9 cellular contexts compared by ENCODE assay signal in genomic region chr17:59165933-59166342, GRCh38. TPM values are rescaled to one million over a fixed set of nuclear protein-coding genes. Genes with fewer than 3 reads are reported as not detected.
DNase-seq lines count a peak whose midpoint lies in the region; ATAC-seq, FAIRE-seq and TF ChIP-seq lines count a peak whose summit lies in the region.
"Had no signal": no experiment of that assay in that cellular context is flagged by ENCODE, and none has a peak within 500 bp of the region (broad histone marks: within the 10 kb centered on the region; RNA-seq: fewer than 3 reads in every experiment).

No MANE protein-coding gene starts in this region.

- peak; percentile 59 to 67 for TF ChIP-seq CTCF in endothelial cell of umbilical vein (IDR thresholded peaks at IDR 0.05; ENCODE audit: extremely low read depth in 1 of 2, insufficient read depth in 1 of 2, low read depth in 1 of 2, low read length in 2 of 2)
- TF ChIP-seq CTCF in neural crest cell (conservative IDR thresholded peaks at IDR 0.05) = peak; percentile 63

- H2AFZ ChIP-seq in endothelial cell of umbilical vein (ENCODE audit: low read depth, low read length) = no peak overlapping the region

- H3K4me1 Mint-ChIP-seq in neural crest cell = peaks cover 33% of the 10 kb centered on the region

- H3K9ac ChIP-seq in endothelial cell of umbilical vein (replicated peaks; ENCODE audit: extremely low read depth, insufficient read depth, low read length) = no peak overlapping the region

- peak overlapping the region; percentile 75 for H3K4me3 Mint-ChIP-seq in neural crest cell

- no peaks in the 10 kb centered on the region for H3K36me3 ChIP-seq in endothelial cell of umbilical vein (ENCODE audit: control insufficient read depth in 2 of 2, extremely low read depth in 1 of 2, insufficient read depth in 2 of 2, low read length in 2 of 2)

- DNase-seq in C1 segment of cervical spinal cord (lab: John Stamatoyannopoulos, UW) (peak in 12 of 14 donors; percentile 5 to 64 (median 39)), NCI-H1694 treated with DMSO at 0.1 percent for 48 hours (lab: John Stamatoyannopoulos, UW) (peak; percentile 53), endothelial cell of umbilical vein (ENCODE audit: low read depth, low spot score) (peak; percentile 80), neural crest cell (ENCODE audit: low read depth, low spot score) (peak; percentile 63), 8988T (no peak)
- peak; percentile 16 to 22 for DNase-seq in activated CD4-positive, alpha-beta T cell treated with anti-CD3 and anti-CD28 coated beads, Interleukin-2, amount 50 U/mL, for 4 hours

- no peak for TF ChIP-seq POLR2A in endothelial cell of umbilical vein (IDR thresholded peaks at IDR 0.05; ENCODE audit: low read depth, low read length)

- no TSS peak for BruUV-seq in endothelial cell of umbilical vein (replicated peaks; lab: Mats Ljungman, UMichigan)

- no peaks in the 10 kb centered on the region for H3K27me3 Mint-ChIP-seq in neural crest cell (ENCODE audit: low read depth)

- dilution Hi-C loops in endothelial cell of umbilical vein (cut with MboI; ENCODE audit: extremely low pct_ligation_motif_present, low sequenced_read_pairs) = no loop called here

- peak overlapping the region; percentile 98 for H3K27ac Mint-ChIP-seq in neural crest cell (ENCODE audit: unreplicated experiment)

- ATAC-seq in GM19463 (IDR thresholded peaks at IDR 0.05; ENCODE audit: unreplicated experiment) = peak; percentile 67
- no peak for ATAC-seq in HG03025 (IDR thresholded peaks at IDR 0.05; ENCODE audit: low FRiP score, unreplicated experiment)

- no peaks in the 10 kb centered on the region for H4K20me1 ChIP-seq in endothelial cell of umbilical vein (replicated peaks; ENCODE audit: control insufficient read depth, extremely low read depth, insufficient read depth, low read length)

- intact Hi-C loops in endothelial cell of umbilical vein (cut with micrococcal nuclease) = no loop called here

- peaks cover 9% of the 10 kb centered on the region for H3K4me1 ChIP-seq in endothelial cell of umbilical vein (ENCODE audit: control insufficient read depth, extremely low read depth, insufficient read depth, low read length)

- H3K4me2 ChIP-seq in endothelial cell of umbilical vein (ENCODE audit: insufficient read depth, low read length) = no peak overlapping the region

- H3K4me3 ChIP-seq in endothelial cell of umbilical vein (replicated peaks in 1 of 3; ENCODE audit: insufficient read depth in 1 of 3, low read depth in 1 of 3, low read length in 3 of 3) = no peak overlapping the region
- H3K4me3 ChIP-seq: SJSA1 had no signal

- peaks cover 3% of the 10 kb centered on the region for H3K36me3 Mint-ChIP-seq in neural crest cell (ENCODE audit: low read depth)

- H3K9me1 ChIP-seq in endothelial cell of umbilical vein (replicated peaks; ENCODE audit: control insufficient read depth, extremely low read depth, insufficient read depth, low read length) = no peaks in the 10 kb centered on the region

- POLR2A ChIA-PET in endothelial cell of umbilical vein (lab: Charles Lee) = no interaction called here

- no peaks in the 10 kb centered on the region for H3K9me3 Mint-ChIP-seq in neural crest cell

- H3K79me2 ChIP-seq in endothelial cell of umbilical vein (ENCODE audit: control insufficient read depth, insufficient read depth, low read length) = peaks cover 85% of the 10 kb centered on the region

- CTCF ChIA-PET in endothelial cell of umbilical vein (lab: Charles Lee) = interaction anchor here (0.5 to 1.6 kb wide), 7 partner anchors 11 to 145 kb away, joined by 3 to 6 read pairs (median 3); partner anchors contain the start of genes PRR11 and SKA2

- no peaks in the 10 kb centered on the region for H3K9me3 ChIP-seq in endothelial cell of umbilical vein (replicated peaks; ENCODE audit: control insufficient read depth, insufficient read depth, low read length)
- H3K9me3 ChIP-seq: SJSA1 had no signal

- H3K27ac ChIP-seq in endothelial cell of umbilical vein (ENCODE audit: insufficient read depth, low read depth, low read length) = no peak overlapping the region
- H3K27ac ChIP-seq: SJSA1 had no signal

- peak; percentile 71 for FAIRE-seq in endothelial cell of umbilical vein (lab: Jason Lieb, UNC)

- no peaks in the 10 kb centered on the region for H3K27me3 ChIP-seq in endothelial cell of umbilical vein (ENCODE audit: control insufficient read depth in 2 of 2, insufficient read depth in 2 of 2, low read length in 2 of 2)
- H3K27me3 ChIP-seq: SJSA1 had no signal

TF ChIP-seq in endothelial cell of umbilical vein, 7 proteins besides CTCF, POLR2A, EP300 and RAD21:
- TF ChIP-seq EZH2 (IDR thresholded peaks at IDR 0.05; ENCODE audit: borderline replicate concordance, low read depth, low read length, severe bottlenecking) = no peak
- TF ChIP-seq JUN (IDR thresholded peaks at IDR 0.05; ENCODE audit: borderline replicate concordance, insufficient read depth, insufficient read length, low read depth) = no peak
- TF ChIP-seq GATA2 (IDR thresholded peaks at IDR 0.05; ENCODE audit: insufficient read depth, insufficient read length, low read depth, low read length) = peak; percentile 59
- TF ChIP-seq FOS (IDR thresholded peaks at IDR 0.05; ENCODE audit: borderline replicate concordance, insufficient read depth, low read length) = no peak
- TF ChIP-seq MYC (IDR thresholded peaks at IDR 0.05; ENCODE audit: low read depth, low read length) = no peak
- no peak for TF ChIP-seq POLR2AphosphoS5 (IDR thresholded peaks at IDR 0.05; ENCODE audit: insufficient read depth, low read depth, low read length)
- TF ChIP-seq, protein P1, sequence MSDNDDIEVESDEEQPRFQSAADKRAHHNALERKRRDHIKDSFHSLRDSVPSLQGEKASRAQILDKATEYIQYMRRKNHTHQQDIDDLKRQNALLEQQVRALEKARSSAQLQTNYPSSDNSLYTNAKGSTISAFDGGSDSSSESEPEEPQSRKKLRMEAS (IDR thresholded peaks at IDR 0.05; ENCODE audit: insufficient read depth, insufficient read length) = no peak

RNA-seq across cellular contexts. Expression of gene PRR11, which starts 10.4 kb away (rescaled TPM):
- 82.1 and 86.3 TPM in 2 replicates for total RNA-seq in endothelial cell of umbilical vein
- 22.5 and 28.8 TPM in 2 replicates for polyA plus RNA-seq in endothelial cell of umbilical vein
- polyA plus RNA-seq in endothelial cell of umbilical vein (2011; cell fraction: cytosol; rRNA removed) = 44.9 and 53.9 TPM in 2 replicates
- polyA plus RNA-seq in endothelial cell of umbilical vein (2011; cell fraction: nucleus; rRNA removed) = 10.2 and 15.6 TPM in 2 replicates
- polyA plus RNA-seq in endothelial cell of umbilical vein (2012) = 39.9 and 60.0 TPM in 2 replicates
- polyA minus RNA-seq in endothelial cell of umbilical vein = 31.7 and 32.8 TPM in 2 replicates
- polyA minus RNA-seq in endothelial cell of umbilical vein (2011; cell fraction: cytosol; rRNA and poly(A)+ RNA removed) = 37.8 TPM
- 10.6 and 17.0 TPM in 2 replicates for polyA minus RNA-seq in endothelial cell of umbilical vein (2011; cell fraction: nucleus; rRNA and poly(A)+ RNA removed)
- total RNA-seq in neural crest cell = 77.2 and 78.8 TPM in 2 replicates

RNA-seq across cellular contexts. Expression of gene SKA2, which starts 11.0 kb away (rescaled TPM):
- 78.1 and 79.6 TPM in 2 replicates for total RNA-seq in endothelial cell of umbilical vein
- polyA plus RNA-seq in endothelial cell of umbilical vein = 12.2 and 12.9 TPM in 2 replicates
- 27.1 and 33.0 TPM in 2 replicates for polyA plus RNA-seq in endothelial cell of umbilical vein (2011; cell fraction: cytosol; rRNA removed)
- polyA plus RNA-seq in endothelial cell of umbilical vein (2011; cell fraction: nucleus; rRNA removed) = 6.1 and 7.9 TPM in 2 replicates
- polyA plus RNA-seq in endothelial cell of umbilical vein (2012) = 72.1 and 125 TPM in 2 replicates
- polyA minus RNA-seq in endothelial cell of umbilical vein = 15.2 and 18.4 TPM in 2 replicates
- 22.7 TPM for polyA minus RNA-seq in endothelial cell of umbilical vein (2011; cell fraction: cytosol; rRNA and poly(A)+ RNA removed)
- 12.1 and 16.6 TPM in 2 replicates for polyA minus RNA-seq in endothelial cell of umbilical vein (2011; cell fraction: nucleus; rRNA and poly(A)+ RNA removed)
- total RNA-seq in neural crest cell = 119 and 128 TPM in 2 replicates

RNA-seq across cellular contexts. Expression of gene SMG8, which starts 43.9 kb away (rescaled TPM):
- total RNA-seq in endothelial cell of umbilical vein = 17.1 and 18.8 TPM in 2 replicates
- polyA plus RNA-seq in endothelial cell of umbilical vein = 9.5 and 11.0 TPM in 2 replicates
- 8.8 and 10.6 TPM in 2 replicates for polyA plus RNA-seq in endothelial cell of umbilical vein (2011; cell fraction: cytosol; rRNA removed)
- 9.5 and 10.6 TPM in 2 replicates for polyA plus RNA-seq in endothelial cell of umbilical vein (2011; cell fraction: nucleus; rRNA removed)
- 16.6 and 18.1 TPM in 2 replicates for polyA plus RNA-seq in endothelial cell of umbilical vein (2012)
- polyA minus RNA-seq in endothelial cell of umbilical vein = 19.9 and 23.9 TPM in 2 replicates
- 9.9 TPM for polyA minus RNA-seq in endothelial cell of umbilical vein (2011; cell fraction: cytosol; rRNA and poly(A)+ RNA removed)
- polyA minus RNA-seq in endothelial cell of umbilical vein (2011; cell fraction: nucleus; rRNA and poly(A)+ RNA removed) = 11.8 and 14.1 TPM in 2 replicates
- 21.2 and 22.9 TPM in 2 replicates for total RNA-seq in neural crest cell

RNA-seq across cellular contexts. Expression of gene GDPD1, which starts 54.4 kb away (rescaled TPM):
- total RNA-seq in endothelial cell of umbilical vein = 4.3 and 4.9 TPM in 2 replicates
- 1.7 and 2.5 TPM in 2 replicates for polyA plus RNA-seq in endothelial cell of umbilical vein
- polyA plus RNA-seq in endothelial cell of umbilical vein (2011; cell fraction: cytosol; rRNA removed) = 1.6 and 2.2 TPM in 2 replicates
- 5.2 and 5.7 TPM in 2 replicates for polyA plus RNA-seq in endothelial cell of umbilical vein (2011; cell fraction: nucleus; rRNA removed)
- 6.3 and 6.8 TPM in 2 replicates for polyA plus RNA-seq in endothelial cell of umbilical vein (2012)
- polyA minus RNA-seq in endothelial cell of umbilical vein = 5.4 and 5.8 TPM in 2 replicates
- polyA minus RNA-seq in endothelial cell of umbilical vein (2011; cell fraction: cytosol; rRNA and poly(A)+ RNA removed) = 1.9 TPM
- polyA minus RNA-seq in endothelial cell of umbilical vein (2011; cell fraction: nucleus; rRNA and poly(A)+ RNA removed) = 5.5 and 8.1 TPM in 2 replicates
- 10.7 and 13.4 TPM in 2 replicates for total RNA-seq in neural crest cell

RNA-seq across cellular contexts. Expression of gene TRIM37, which starts 59.3 kb away (rescaled TPM):
- total RNA-seq in endothelial cell of umbilical vein (37.1 and 41.9 TPM in 2 replicates), neural crest cell (38.6 and 39.0 TPM in 2 replicates)
- polyA plus RNA-seq in endothelial cell of umbilical vein = 17.0 and 18.8 TPM in 2 replicates
- polyA plus RNA-seq in endothelial cell of umbilical vein (2011; cell fraction: cytosol; rRNA removed) = 24.2 and 26.2 TPM in 2 replicates
- 32.4 and 43.2 TPM in 2 replicates for polyA plus RNA-seq in endothelial cell of umbilical vein (2011; cell fraction: nucleus; rRNA removed)
- polyA plus RNA-seq in endothelial cell of umbilical vein (2012) = 41.3 and 45.6 TPM in 2 replicates
- polyA minus RNA-seq in endothelial cell of umbilical vein = 82.1 and 191 TPM in 2 replicates
- 24.5 TPM for polyA minus RNA-seq in endothelial cell of umbilical vein (2011; cell fraction: cytosol; rRNA and poly(A)+ RNA removed)
- 69.0 and 99.8 TPM in 2 replicates for polyA minus RNA-seq in endothelial cell of umbilical vein (2011; cell fraction: nucleus; rRNA and poly(A)+ RNA removed)
